Comparison of ENCODE assay signal across 10 cellular contexts in genomic region chr10:80186364-80187012, GRCh38. TPM values are rescaled to one million over a fixed set of nuclear protein-coding genes. Genes with fewer than 3 reads are reported as not detected.
DNase-seq lines count a peak whose midpoint lies in the region; ATAC-seq and TF ChIP-seq lines count a peak whose summit lies in the region.
"Had no signal": no experiment of that assay in that cellular context is flagged by ENCODE, and none has a peak within 500 bp of the region (broad histone marks: within the 10 kb centered on the region; RNA-seq: fewer than 3 reads in every experiment).

No MANE protein-coding gene starts in this region.

- no peak overlapping the region for H3K4me3 ChIP-seq in esophagus squamous epithelium
- H3K4me3 ChIP-seq in skeletal muscle tissue (ENCODE audit: low read length in 3 of 3): peak overlapping the region in 2 of 3 donors; percentile 9 to 49

- DNase-seq in DMS153 (lab: John Stamatoyannopoulos, UW): peak; percentile 80
- DNase-seq in T-cell: peak in 4 of 34 experiments; percentile 17 to 34 (median 33)
- no peak for DNase-seq in esophagus squamous epithelium (lab: John Stamatoyannopoulos, UW)
- DNase-seq in KG1 (lab: John Stamatoyannopoulos, UW): no peak
- DNase-seq: HFFc6, NCI-H1436 had no signal

- H3K9me3 Mint-ChIP-seq in T-cell: no peaks in the 10 kb centered on the region
- H3K9me3 Mint-ChIP-seq: HFFc6 had no signal

- CTCF ChIA-PET in T-cell (lab: Charles Lee): interaction anchor here (1.1 to 2.1 kb wide), 4 partner anchors 10 to 107 kb away, joined by 5 to 44 read pairs (median 7); no protein-coding TSS in a partner anchor

- H3K9me3 ChIP-seq in esophagus squamous epithelium: no peaks in the 10 kb centered on the region
- no peaks in the 10 kb centered on the region for H3K9me3 ChIP-seq in skeletal muscle tissue (ENCODE audit: control insufficient read depth in 3 of 3, low read length in 3 of 3)

- WGBS in esophagus squamous epithelium, 2 donors: 81 to 83% methylated on average over 6 to 9 of the region's 13 CpGs

- no peak for ATAC-seq in T-cell (replicated peaks in 1 of 4)
- ATAC-seq in HG02678 (IDR thresholded peaks at IDR 0.05; ENCODE audit: unreplicated experiment): no peak
- no peak for ATAC-seq in HG02973 (IDR thresholded peaks at IDR 0.05; ENCODE audit: unreplicated experiment)
- ATAC-seq in HG03159 (IDR thresholded peaks at IDR 0.05; ENCODE audit: unreplicated experiment): no peak

- no peak for TF ChIP-seq CTCF in esophagus squamous epithelium (IDR thresholded peaks at IDR 0.05)

- H3K4me1 ChIP-seq in esophagus squamous epithelium (peaks cover 29 to 95% (median 47%) of the 10 kb centered on the region in 3 donors), skeletal muscle tissue (ENCODE audit: control insufficient read depth in 3 of 3, insufficient read depth in 3 of 3, low read length in 3 of 3) (peaks cover 68 to 80% (median 70%) of the 10 kb centered on the region in 3 donors)

- H3K36me3 Mint-ChIP-seq in T-cell: peaks cover 15% of the 10 kb centered on the region

- intact Hi-C loops in esophagus squamous epithelium (cut with DNase I): no loop called here

- POLR2A ChIA-PET in T-cell (lab: Charles Lee): interaction anchor here in 1 of 2 donors (0.9 kb wide), 1 partner anchor 21 kb away, joined by 3 read pairs; no protein-coding TSS in a partner anchor

- peak overlapping the region; percentile 15 to 40 (median 16) for H3K9ac ChIP-seq in skeletal muscle tissue (ENCODE audit: low read depth in 1 of 3, low read length in 3 of 3)

- TF ChIP-seq POLR2A in esophagus squamous epithelium (IDR thresholded peaks at IDR 0.05): no peak

- peak overlapping the region; percentile 94 to 95 for H3K27ac Mint-ChIP-seq in T-cell

- peak overlapping the region in 3 of 4 donors; percentile 64 to 81 (median 68) for H3K27ac ChIP-seq in esophagus squamous epithelium
- H3K27ac ChIP-seq in skeletal muscle tissue (ENCODE audit: low read depth, low read length): peak overlapping the region; percentile 50

- H3K36me3 ChIP-seq in esophagus squamous epithelium (peaks cover 0 to 43% (median 0%) of the 10 kb centered on the region in 3 donors), skeletal muscle tissue (ENCODE audit: control insufficient read depth in 3 of 3, insufficient read depth in 3 of 3, low read length in 3 of 3) (peaks cover 0 to 4% (median 0%) of the 10 kb centered on the region in 3 donors)

- no peaks in the 10 kb centered on the region for H3K27me3 ChIP-seq in esophagus squamous epithelium
- no peaks in the 10 kb centered on the region for H3K27me3 ChIP-seq in skeletal muscle tissue (ENCODE audit: control insufficient read depth in 3 of 3, insufficient read depth in 3 of 3, low read length in 3 of 3)

- H3K4me3 Mint-ChIP-seq in T-cell: peak overlapping the region in 1 of 3 donors; percentile 75
- H3K4me3 Mint-ChIP-seq: HFFc6 had no signal

- no peaks in the 10 kb centered on the region for H3K27me3 Mint-ChIP-seq in T-cell

- peaks cover 85 to 90% (median 88%) of the 10 kb centered on the region in 3 donors for H3K4me1 Mint-ChIP-seq in T-cell

RNA-seq across cellular contexts. Expression of gene ANXA11, which starts 18.8 kb away (rescaled TPM):
- total RNA-seq in T-cell (100 to 1,000 TPM; 196 to 222 (median 208) TPM), esophagus squamous epithelium (100 to 1,000 TPM; 131 to 243 (median 163) TPM), skeletal muscle tissue (29.7 TPM)

RNA-seq across cellular contexts. Expression of gene PLAC9, which starts 54.0 kb away (rescaled TPM):
- total RNA-seq in T-cell: not detected
- total RNA-seq in esophagus squamous epithelium: 10 to 100 TPM in 1 of 4 donors, 1 to 10 TPM in 3; 2.7 to 22.1 (median 3.0) TPM
- total RNA-seq in skeletal muscle tissue: 36.5 TPM

Comparison
In these comparisons a context has a peak if more than half of its experiments do, and no peak if none do; other contexts are left out.
1. H3K4me3 ChIP-seq: peak in skeletal muscle tissue (2 of 3); none in esophagus squamous epithelium (0 of 4).